Comparison of ENCODE assay signal across 1 cellular context in the genomic region with DNA sequence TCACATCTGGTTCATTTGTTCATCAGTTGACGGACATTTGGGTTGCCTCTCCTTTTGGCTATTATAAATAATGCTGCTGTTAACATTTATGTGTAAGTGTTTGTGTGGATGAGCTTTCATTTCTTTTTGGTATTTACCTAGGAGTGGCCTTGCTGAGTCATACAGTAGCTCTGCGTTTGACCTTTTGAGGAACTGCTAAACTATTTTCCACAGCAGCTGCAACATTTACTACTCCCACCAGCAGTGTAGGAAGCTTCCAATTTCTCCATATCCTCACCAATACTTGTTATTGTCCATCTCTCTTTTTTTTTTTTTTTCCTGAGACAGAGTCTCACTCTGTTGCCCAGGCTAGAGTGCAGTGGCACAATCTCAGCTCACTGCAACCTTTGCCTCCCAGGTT.
A peak's percentile ranks its signal among the peaks of the same experiment; 100 is the strongest.
TF ChIP-seq lines count a peak whose summit lies in the region.

No MANE protein-coding gene starts in this region.

TF ChIP-seq in A549, 52 proteins besides CTCF, POLR2A, EP300 and RAD21:
- TF ChIP-seq, protein P1, sequence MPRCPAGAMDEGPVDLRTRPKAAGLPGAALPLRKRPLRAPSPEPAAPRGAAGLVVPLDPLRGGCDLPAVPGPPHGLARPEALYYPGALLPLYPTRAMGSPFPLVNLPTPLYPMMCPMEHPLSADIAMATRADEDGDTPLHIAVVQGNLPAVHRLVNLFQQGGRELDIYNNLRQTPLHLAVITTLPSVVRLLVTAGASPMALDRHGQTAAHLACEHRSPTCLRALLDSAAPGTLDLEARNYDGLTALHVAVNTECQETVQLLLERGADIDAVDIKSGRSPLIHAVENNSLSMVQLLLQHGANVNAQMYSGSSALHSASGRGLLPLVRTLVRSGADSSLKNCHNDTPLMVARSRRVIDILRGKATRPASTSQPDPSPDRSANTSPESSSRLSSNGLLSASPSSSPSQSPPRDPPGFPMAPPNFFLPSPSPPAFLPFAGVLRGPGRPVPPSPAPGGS (IDR thresholded peaks at IDR 0.05): no peak
- no peak for TF ChIP-seq HMGXB4 (CRISPR knock-in tag; IDR thresholded peaks at IDR 0.05; ENCODE audit: borderline replicate concordance)
- no peak for TF ChIP-seq HOXB5 (CRISPR knock-in tag; IDR thresholded peaks at IDR 0.05)
- no peak for TF ChIP-seq ZC3H11A (IDR thresholded peaks at IDR 0.05)
- 0 out of 2 replicates have a peak, but pooled peaks have one; percentile 27 for TF ChIP-seq RARB (CRISPR knock-in tag; IDR thresholded peaks at IDR 0.05)
- TF ChIP-seq HOXA7 (CRISPR knock-in tag; IDR thresholded peaks at IDR 0.05): no peak
- peak; percentile 91 for TF ChIP-seq MAFK (IDR thresholded peaks at IDR 0.05; ENCODE audit: partially characterized antibody)
- no peak for TF ChIP-seq PHF8 (IDR thresholded peaks at IDR 0.05; ENCODE audit: borderline replicate concordance, low read depth)
- TF ChIP-seq RFX5 (IDR thresholded peaks at IDR 0.05): no peak
- TF ChIP-seq ESRRA (IDR thresholded peaks at IDR 0.05; ENCODE audit: borderline replicate concordance, low read length): no peak
- TF ChIP-seq, protein P2, sequence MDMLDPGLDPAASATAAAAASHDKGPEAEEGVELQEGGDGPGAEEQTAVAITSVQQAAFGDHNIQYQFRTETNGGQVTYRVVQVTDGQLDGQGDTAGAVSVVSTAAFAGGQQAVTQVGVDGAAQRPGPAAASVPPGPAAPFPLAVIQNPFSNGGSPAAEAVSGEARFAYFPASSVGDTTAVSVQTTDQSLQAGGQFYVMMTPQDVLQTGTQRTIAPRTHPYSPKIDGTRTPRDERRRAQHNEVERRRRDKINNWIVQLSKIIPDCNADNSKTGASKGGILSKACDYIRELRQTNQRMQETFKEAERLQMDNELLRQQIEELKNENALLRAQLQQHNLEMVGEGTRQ (IDR thresholded peaks at IDR 0.05): no peak
- no peak for TF ChIP-seq NR3C1 (IDR thresholded peaks at IDR 0.05)
- no peak for TF ChIP-seq EHF (CRISPR knock-in tag; IDR thresholded peaks at IDR 0.05)
- no peak for TF ChIP-seq ELK1 (IDR thresholded peaks at IDR 0.05; ENCODE audit: low read depth, low read length)
- TF ChIP-seq NFE2L2 (conservative IDR thresholded peaks at IDR 0.05; ENCODE audit: low read length): peak; percentile 42; the same call in 1 of the 2 replicates
- no peak for TF ChIP-seq FOSL2 (IDR thresholded peaks at IDR 0.05)
- peak; percentile 79 for TF ChIP-seq FOSL2 (CRISPR knock-in tag; IDR thresholded peaks at IDR 0.05)
- TF ChIP-seq FOXS1 (CRISPR knock-in tag; IDR thresholded peaks at IDR 0.05): no peak; the same call in 1 of the 2 replicates
- TF ChIP-seq, protein P3, sequence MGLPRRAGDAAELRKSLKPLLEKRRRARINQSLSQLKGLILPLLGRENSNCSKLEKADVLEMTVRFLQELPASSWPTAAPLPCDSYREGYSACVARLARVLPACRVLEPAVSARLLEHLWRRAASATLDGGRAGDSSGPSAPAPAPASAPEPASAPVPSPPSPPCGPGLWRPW (IDR thresholded peaks at IDR 0.05): no peak
- TF ChIP-seq FOSB (CRISPR knock-in tag; IDR thresholded peaks at IDR 0.05): no peak
- TF ChIP-seq SREBF2 (IDR thresholded peaks at IDR 0.05): no peak
- TF ChIP-seq NPAS2 (CRISPR knock-in tag; IDR thresholded peaks at IDR 0.05; ENCODE audit: borderline replicate concordance): no peak
- TF ChIP-seq JUNB (IDR thresholded peaks at IDR 0.05): peak; percentile 25; the same call in 1 of the 2 replicates
- TF ChIP-seq CHD4 (IDR thresholded peaks at IDR 0.05; ENCODE audit: borderline replicate concordance): no peak
- TF ChIP-seq, protein P4, sequence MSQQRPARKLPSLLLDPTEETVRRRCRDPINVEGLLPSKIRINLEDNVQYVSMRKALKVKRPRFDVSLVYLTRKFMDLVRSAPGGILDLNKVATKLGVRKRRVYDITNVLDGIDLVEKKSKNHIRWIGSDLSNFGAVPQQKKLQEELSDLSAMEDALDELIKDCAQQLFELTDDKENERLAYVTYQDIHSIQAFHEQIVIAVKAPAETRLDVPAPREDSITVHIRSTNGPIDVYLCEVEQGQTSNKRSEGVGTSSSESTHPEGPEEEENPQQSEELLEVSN (IDR thresholded peaks at IDR 0.05; ENCODE audit: borderline replicate concordance, low read depth): no peak
- TF ChIP-seq TFCP2L1 (CRISPR knock-in tag; IDR thresholded peaks at IDR 0.05): no peak
- no peak for TF ChIP-seq CHD2 (IDR thresholded peaks at IDR 0.05; ENCODE audit: low read length, partially characterized antibody)
